20 cellular contexts compared by ENCODE assay signal in genomic region chr7:81449105-81449504, GRCh38.
DNase-seq lines count a peak whose midpoint lies in the region; ATAC-seq, FAIRE-seq and TF ChIP-seq lines count a peak whose summit lies in the region.
"Had no signal": no experiment of that assay in that cellular context is flagged by ENCODE, and none has a peak within 500 bp of the region (broad histone marks: within the 10 kb centered on the region; RNA-seq: fewer than 3 reads in every experiment).

No MANE protein-coding gene starts in this region.

- TF ChIP-seq CTCF in HepG2 (CRISPR knock-in tag; IDR thresholded peaks at IDR 0.05) = no peak
- TF ChIP-seq CTCF in right lobe of liver (IDR thresholded peaks at IDR 0.05) = no peak
- TF ChIP-seq CTCF in K562 (IDR thresholded peaks at IDR 0.05 in 2 of 3, conservative IDR thresholded peaks at IDR 0.05 in 1 of 3; ENCODE audit: insufficient read depth in 2 of 3, low read depth in 1 of 3, low read length in 3 of 3) = no peak
- TF ChIP-seq CTCF in fibroblast of the aortic adventitia (IDR thresholded peaks at IDR 0.05; ENCODE audit: insufficient read depth, low read length) = no peak
- TF ChIP-seq CTCF in psoas muscle (IDR thresholded peaks at IDR 0.05) = no peak

- H3K4me2 ChIP-seq in HepG2 (ENCODE audit: low read depth, low read length) (no peak overlapping the region), K562 (ENCODE audit: insufficient read depth, low read length) (no peak overlapping the region)
- H3K4me2 ChIP-seq: BLaER1 treated with 17β-estradiol and CSF1 and Interleukin-3, amounts not matched to agents 10 nM and 100 nM had no signal

- no peaks in the 10 kb centered on the region for H3K36me3 Mint-ChIP-seq in CD8-positive, alpha-beta memory T cell
- H3K36me3 Mint-ChIP-seq: CD4-positive, CD25-positive, alpha-beta regulatory T cell had no signal

- DNase-seq in HepG2 (ENCODE audit: low spot score) = no peak
- DNase-seq in right lobe of liver = no peak
- DNase-seq in K562 (ENCODE audit: extremely low read depth in 1 of 4, low spot score in 3 of 4) = no peak
- DNase-seq in fibroblast of the aortic adventitia (ENCODE audit: low read depth) = peak; percentile 17
- DNase-seq in NCI-H2081 treated with DMSO at 0.1 percent for 48 hours (lab: John Stamatoyannopoulos, UW) = no peak
- DNase-seq in CD8-positive, alpha-beta memory T cell = no peak
- DNase-seq in psoas muscle = no peak
- no peak for DNase-seq in ureter (ENCODE audit: low spot score)
- DNase-seq: ACHN; Calu3; CD4-positive, CD25-positive, alpha-beta regulatory T cell; DMS 273 treated with DMSO at 0.1 percent for 48 hours; DMS79; EL; H7 had no signal

- H3K9me3 ChIP-seq in HepG2 (ENCODE audit: low read length) (no peaks in the 10 kb centered on the region), right lobe of liver (no peaks in the 10 kb centered on the region), K562 (replicated peaks; ENCODE audit: control insufficient read depth, insufficient read depth, low read depth, low read length) (no peaks in the 10 kb centered on the region), psoas muscle (no peaks in the 10 kb centered on the region)
- no peaks in the 10 kb centered on the region for H3K9me3 ChIP-seq in CD8-positive, alpha-beta memory T cell (ENCODE audit: low read length)
- H3K9me3 ChIP-seq: BLaER1 treated with 17β-estradiol and CSF1 and Interleukin-3, amounts not matched to agents 10 nM and 100 nM had no signal

- no peak for TF ChIP-seq POLR2A in HepG2 (IDR thresholded peaks at IDR 0.05; ENCODE audit: insufficient read depth in 1 of 2, low read depth in 2 of 2, low read length in 2 of 2)
- no peak for TF ChIP-seq POLR2A in right lobe of liver (IDR thresholded peaks at IDR 0.05)
- TF ChIP-seq POLR2A in K562 (conservative IDR thresholded peaks at IDR 0.05) = no peak

- H3K4me3 ChIP-seq in HepG2 (replicated peaks in 1 of 3; ENCODE audit: insufficient read depth in 1 of 3, low read depth in 2 of 3, low read length in 3 of 3) = no peak overlapping the region
- H3K4me3 ChIP-seq in right lobe of liver = no peak overlapping the region
- H3K4me3 ChIP-seq in K562 = no peak overlapping the region
- H3K4me3 ChIP-seq in fibroblast of the aortic adventitia (ENCODE audit: low read depth, low read length) = no peak overlapping the region
- no peak overlapping the region for H3K4me3 ChIP-seq in CD8-positive, alpha-beta memory T cell (ENCODE audit: low read length)
- H3K4me3 ChIP-seq in psoas muscle = no peak overlapping the region
- H3K4me3 ChIP-seq: BLaER1 treated with 17β-estradiol and CSF1 and Interleukin-3, amounts not matched to agents 10 nM and 100 nM had no signal

- no peak overlapping the region for H3K27ac Mint-ChIP-seq in CD8-positive, alpha-beta memory T cell
- H3K27ac Mint-ChIP-seq: CD4-positive, CD25-positive, alpha-beta regulatory T cell; IgD-negative memory B cell had no signal

- no peaks in the 10 kb centered on the region for H3K9me1 ChIP-seq in K562 (ENCODE audit: control insufficient read depth, insufficient read depth, low read length)

- H3K4me3 Mint-ChIP-seq in CD8-positive, alpha-beta memory T cell = no peak overlapping the region
- H3K4me3 Mint-ChIP-seq: CD4-positive, CD25-positive, alpha-beta regulatory T cell; IgD-negative memory B cell had no signal

- H3K4me1 Mint-ChIP-seq in CD8-positive, alpha-beta memory T cell = no peaks in the 10 kb centered on the region
- H3K4me1 Mint-ChIP-seq: CD4-positive, CD25-positive, alpha-beta regulatory T cell; IgD-negative memory B cell had no signal

- no peaks in the 10 kb centered on the region for H3K27me3 Mint-ChIP-seq in CD8-positive, alpha-beta memory T cell
- H3K27me3 Mint-ChIP-seq: CD4-positive, CD25-positive, alpha-beta regulatory T cell; IgD-negative memory B cell had no signal

- FAIRE-seq in HepG2 (lab: Jason Lieb, UNC) (no peak), K562 (lab: Jason Lieb, UNC) (no peak)
- FAIRE-seq: GM12892, GM19239 had no signal

- H3K4me1 ChIP-seq in HepG2 (ENCODE audit: insufficient read depth, low read length) = no peaks in the 10 kb centered on the region
- H3K4me1 ChIP-seq in right lobe of liver = no peaks in the 10 kb centered on the region
- no peaks in the 10 kb centered on the region for H3K4me1 ChIP-seq in K562 (replicated peaks in 1 of 2; ENCODE audit: control insufficient read depth in 2 of 2, insufficient read depth in 2 of 2, low read length in 2 of 2)
- no peaks in the 10 kb centered on the region for H3K4me1 ChIP-seq in CD8-positive, alpha-beta memory T cell (ENCODE audit: insufficient read depth, low read length)
- H3K4me1 ChIP-seq in psoas muscle = no peaks in the 10 kb centered on the region
- H3K4me1 ChIP-seq: BLaER1 treated with 17β-estradiol and CSF1 and Interleukin-3, amounts not matched to agents 10 nM and 100 nM had no signal

- H3K27ac ChIP-seq in HepG2 (ENCODE audit: extremely low read length, insufficient read depth, low read length) (no peak overlapping the region), right lobe of liver (no peak overlapping the region), K562 (ENCODE audit: extremely low read depth, low read depth, low read length) (no peak overlapping the region), psoas muscle (no peak overlapping the region)
- no peak overlapping the region for H3K27ac ChIP-seq in CD8-positive, alpha-beta memory T cell (ENCODE audit: low read depth, low read length)
- H3K27ac ChIP-seq: 22Rv1; BLaER1 treated with 17β-estradiol and CSF1 and Interleukin-3, amounts not matched to agents 10 nM and 100 nM had no signal

- no peak for TF ChIP-seq EP300 in HepG2 (IDR thresholded peaks at IDR 0.05; ENCODE audit: low read depth in 2 of 2, low read length in 2 of 2)
- no peak for TF ChIP-seq EP300 in HepG2 (CRISPR knock-in tag; IDR thresholded peaks at IDR 0.05; ENCODE audit: borderline replicate concordance)
- TF ChIP-seq EP300 in K562 (IDR thresholded peaks at IDR 0.05; ENCODE audit: low read length) = no peak

- ATAC-seq in HepG2 = no peak
- ATAC-seq in right lobe of liver = no peak
- no peak for ATAC-seq in K562
- no peak for ATAC-seq in psoas muscle

- no peak overlapping the region for H3K9ac ChIP-seq in HepG2 (ENCODE audit: insufficient read depth, low read depth, low read length)
- H3K9ac ChIP-seq in K562 (ENCODE audit: insufficient read depth in 1 of 2, low read depth in 2 of 2, low read length in 2 of 2) = no peak overlapping the region
- H3K9ac ChIP-seq: BLaER1 treated with 17β-estradiol and CSF1 and Interleukin-3, amounts not matched to agents 10 nM and 100 nM had no signal

- no peaks in the 10 kb centered on the region for H3K27me3 ChIP-seq in HepG2 (ENCODE audit: control insufficient read depth in 1 of 2, insufficient read depth in 2 of 2, low read length in 2 of 2)
- H3K27me3 ChIP-seq in right lobe of liver = no peaks in the 10 kb centered on the region
- H3K27me3 ChIP-seq in K562 (ENCODE audit: control insufficient read depth in 2 of 2, insufficient read depth in 2 of 2, low read length in 2 of 2) = no peaks in the 10 kb centered on the region
- H3K27me3 ChIP-seq in CD8-positive, alpha-beta memory T cell (ENCODE audit: insufficient read depth, low read length, poor library complexity, severe bottlenecking) = no peaks in the 10 kb centered on the region
- H3K27me3 ChIP-seq in psoas muscle (ENCODE audit: insufficient read depth in 3 of 3, low read length in 2 of 3) = no peaks in the 10 kb centered on the region
- H3K27me3 ChIP-seq: BLaER1 treated with 17β-estradiol and CSF1 and Interleukin-3, amounts not matched to agents 10 nM and 100 nM had no signal

- no peaks in the 10 kb centered on the region for H4K20me1 ChIP-seq in HepG2 (ENCODE audit: insufficient read depth, low read length)
- no peaks in the 10 kb centered on the region for H4K20me1 ChIP-seq in K562 (replicated peaks; ENCODE audit: control insufficient read depth, insufficient read depth, low read length)
- H4K20me1 ChIP-seq: BLaER1 treated with 17β-estradiol and CSF1 and Interleukin-3, amounts not matched to agents 10 nM and 100 nM had no signal

- POLR2A ChIA-PET in HepG2 (lab: Yijun Ruan, JAX) (no interaction called here), K562 (lab: Yijun Ruan, JAX) (no interaction called here)
- POLR2A ChIA-PET in CD8-positive, alpha-beta memory T cell (lab: Charles Lee) = no interaction called here

- intact Hi-C loops in HepG2 (cut with micrococcal nuclease; ENCODE audit: unreplicated experiment) = loop anchor here (5.0 kb wide), 1 partner anchor 532 kb away; the partner anchor contains the start of gene SEMA3C
- intact Hi-C loops in right lobe of liver (cut with DNase I) = no loop called here
- intact Hi-C loops in K562 (cut with micrococcal nuclease) = no loop called here
- intact Hi-C loops in psoas muscle (cut with DNase I) = no loop called here

- no peak overlapping the region for H2AFZ ChIP-seq in HepG2 (ENCODE audit: low read length)
- no peak overlapping the region for H2AFZ ChIP-seq in K562 (ENCODE audit: low read depth, low read length)

- H3K79me2 ChIP-seq in HepG2 (ENCODE audit: insufficient read depth, low read length) (no peaks in the 10 kb centered on the region), K562 (ENCODE audit: control insufficient read depth, insufficient read depth, low read length) (no peaks in the 10 kb centered on the region)

- in situ Hi-C loops in HepG2 (cut with HindIII; ENCODE audit: extremely low pct_ligation_motif_present, low pct_unique_long_range_greater_than_20kb) = loop anchor here (5.0 kb wide), 1 partner anchor 747 kb away; no protein-coding TSS in a partner anchor
- in situ Hi-C loops in K562 (cut with MboI) = no loop called here

- H3K36me3 ChIP-seq in HepG2 (replicated peaks in 1 of 2; ENCODE audit: control insufficient read depth in 1 of 2, insufficient read depth in 2 of 2, low read length in 2 of 2) = no peaks in the 10 kb centered on the region
- H3K36me3 ChIP-seq in right lobe of liver = no peaks in the 10 kb centered on the region
- no peaks in the 10 kb centered on the region for H3K36me3 ChIP-seq in K562 (ENCODE audit: control insufficient read depth, insufficient read depth, low read length)
- H3K36me3 ChIP-seq in CD8-positive, alpha-beta memory T cell (ENCODE audit: insufficient read depth, low read length) = no peaks in the 10 kb centered on the region
- no peaks in the 10 kb centered on the region for H3K36me3 ChIP-seq in psoas muscle (ENCODE audit: insufficient read depth in 1 of 2, low read depth in 1 of 2)
- H3K36me3 ChIP-seq: BLaER1 treated with 17β-estradiol and CSF1 and Interleukin-3, amounts not matched to agents 10 nM and 100 nM had no signal

- TF ChIP-seq RAD21 in HepG2 (CRISPR knock-in tag; IDR thresholded peaks at IDR 0.05) (no peak), K562 (CRISPR knock-in tag; conservative IDR thresholded peaks at IDR 0.05 in 1 of 2, IDR thresholded peaks at IDR 0.05 in 1 of 2) (no peak)

- peaks cover 0 to 30% (median 6%) of the 10 kb centered on the region in 5 donors for H3K9me3 Mint-ChIP-seq in CD8-positive, alpha-beta memory T cell

- no TSS peak for BruUV-seq in HepG2 (replicated peaks; lab: Mats Ljungman, UMichigan)
- BruUV-seq in K562 (replicated peaks; lab: Mats Ljungman, UMichigan) = no TSS peak

- CTCF ChIA-PET in HepG2 (lab: Yijun Ruan, JAX; ENCODE audit: low intra/inter-chr PET ratio, low total read pairs) (no interaction called here), K562 (lab: Yijun Ruan, JAX; ENCODE audit: low intra/inter-chr PET ratio) (no interaction called here)
- CTCF ChIA-PET in CD8-positive, alpha-beta memory T cell (lab: Charles Lee) = no interaction called here

TF ChIP-seq in HepG2, 621 proteins besides CTCF, POLR2A, EP300 and RAD21 (continues in another document):
- TF ChIP-seq MAFF (IDR thresholded peaks at IDR 0.05; ENCODE audit: low read depth, low read length) = peak; percentile 77

Comparison
In these comparisons a context has a peak if more than half of its experiments do, and no peak if none do; other contexts are left out.
1. Of the 241 proteins assayed by ChIP-seq in both HepG2 and K562: peak only in HepG2: none; only in K562: MAFG; in both: MAFF and MAFK; in neither: 238.